In genomic region chr10:49524496-49524895, GRCh38 we compare ENCODE assay signal across 22 cellular contexts.
"Had no signal": no experiment of that assay in that cellular context is flagged by ENCODE, and none has a peak within 500 bp of the region (broad histone marks: within the 10 kb centered on the region; RNA-seq: fewer than 3 reads in every experiment).

No MANE protein-coding gene starts in this region.

- H3K27ac Mint-ChIP-seq: IgD-negative memory B cell had no signal

- H3K27me3 Mint-ChIP-seq: IgD-negative memory B cell had no signal

- H3K4me3 ChIP-seq: K562, SJSA1, SK-N-MC had no signal

- DNase-seq: Kasumi-1, MM.1S, NCI-H1092 treated with DMSO at 0.1 percent for 48 hours, NCI-H1436, NCI-H187, NCI-H2029, NCI-H2081 treated with DMSO at 0.1 percent for 48 hours, NCI-H2171, NCI-H226, NCI-H446, NCI-H510A, NCI-H524 treated with DMSO at 0.1 percent for 48 hours, NCI-H69, NCI-H774, Right ventricle myocardium superior, RPMI8226, SIG-M5 had no signal

- H3K9me3 ChIP-seq: SJSA1 had no signal

- H3K9me3 Mint-ChIP-seq: IgD-negative memory B cell had no signal

- H3K27me3 ChIP-seq: SJSA1 had no signal

- H3K4me2 ChIP-seq: KMS-11 had no signal

- ATAC-seq: K562 had no signal

- H3K27ac ChIP-seq: KMS-11, SJSA1, SK-N-MC had no signal

- H3K4me3 Mint-ChIP-seq: IgD-negative memory B cell had no signal

- H3K9ac ChIP-seq: KMS-11 had no signal

- H3K4me1 ChIP-seq: SJSA1 had no signal
